ENCODE assay signal across 1 cellular context in the genomic region with DNA sequence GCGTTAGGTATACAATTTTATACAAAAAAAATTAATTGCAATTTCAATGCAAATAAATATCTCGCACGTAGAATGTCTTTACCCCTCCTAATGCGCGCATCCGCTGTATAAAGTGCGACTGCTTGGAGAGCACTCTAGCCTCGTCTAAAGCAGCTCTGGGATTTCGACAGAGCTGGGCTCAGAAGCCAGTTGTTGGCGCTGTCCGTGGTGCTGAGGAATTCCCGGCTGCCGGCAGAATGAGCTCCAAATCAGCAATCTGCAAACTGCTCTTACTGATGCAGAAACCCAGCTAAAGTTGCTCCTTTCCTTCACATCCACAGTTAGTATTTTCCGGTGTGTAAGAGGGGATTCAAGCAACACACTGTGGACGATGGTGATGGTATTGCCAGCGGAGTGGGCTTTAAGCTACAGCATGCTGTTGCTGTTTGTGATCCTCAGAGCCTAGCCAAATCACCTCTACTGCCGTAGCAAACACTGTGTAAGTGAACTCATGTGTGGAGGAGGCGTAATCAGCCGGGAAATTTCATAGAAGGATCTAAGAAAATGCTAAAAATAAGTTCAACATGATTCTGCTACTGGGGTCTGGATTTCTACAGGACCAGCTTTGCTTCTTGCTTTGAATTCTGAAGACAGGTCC.
TF ChIP-seq lines count a peak whose summit lies in the region.

A gene (plus strand): TSS at position 137 of the 637 bp plus-strand sequence. CDS start 3,140 bp downstream, outside the sequence.

TF ChIP-seq in HepG2, 621 proteins besides CTCF, POLR2A, EP300 and RAD21 (continued from another document and continues in another):
- TF ChIP-seq, protein P1, sequence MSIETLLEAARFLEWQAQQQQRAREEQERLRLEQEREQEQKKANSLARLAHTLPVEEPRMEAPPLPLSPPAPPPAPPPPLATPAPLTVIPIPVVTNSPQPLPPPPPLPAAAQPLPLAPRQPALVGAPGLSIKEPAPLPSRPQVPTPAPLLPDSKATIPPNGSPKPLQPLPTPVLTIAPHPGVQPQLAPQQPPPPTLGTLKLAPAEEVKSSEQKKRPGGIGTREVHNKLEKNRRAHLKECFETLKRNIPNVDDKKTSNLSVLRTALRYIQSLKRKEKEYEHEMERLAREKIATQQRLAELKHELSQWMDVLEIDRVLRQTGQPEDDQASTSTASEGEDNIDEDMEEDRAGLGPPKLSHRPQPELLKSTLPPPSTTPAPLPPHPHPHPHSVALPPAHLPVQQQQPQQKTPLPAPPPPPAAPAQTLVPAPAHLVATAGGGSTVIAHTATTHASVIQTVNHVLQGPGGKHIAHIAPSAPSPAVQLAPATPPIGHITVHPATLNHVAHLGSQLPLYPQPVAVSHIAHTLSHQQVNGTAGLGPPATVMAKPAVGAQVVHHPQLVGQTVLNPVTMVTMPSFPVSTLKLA (IDR thresholded peaks at IDR 0.05): no peak
- TF ChIP-seq PRMT3 (CRISPR knock-in tag; IDR thresholded peaks at IDR 0.05; ENCODE audit: borderline replicate concordance, low read depth): peak; percentile 91; the same call in 1 of the 2 replicates
- no peak for TF ChIP-seq MAFG (CRISPR knock-in tag; IDR thresholded peaks at IDR 0.05)
- peak; percentile 96 for TF ChIP-seq SATB2 (CRISPR knock-in tag; IDR thresholded peaks at IDR 0.05)
- TF ChIP-seq ZNF136 (CRISPR knock-in tag; IDR thresholded peaks at IDR 0.05; ENCODE audit: low read depth): 0 out of 2 replicates have a peak, but pooled peaks have one; percentile 62
- TF ChIP-seq, protein P2, sequence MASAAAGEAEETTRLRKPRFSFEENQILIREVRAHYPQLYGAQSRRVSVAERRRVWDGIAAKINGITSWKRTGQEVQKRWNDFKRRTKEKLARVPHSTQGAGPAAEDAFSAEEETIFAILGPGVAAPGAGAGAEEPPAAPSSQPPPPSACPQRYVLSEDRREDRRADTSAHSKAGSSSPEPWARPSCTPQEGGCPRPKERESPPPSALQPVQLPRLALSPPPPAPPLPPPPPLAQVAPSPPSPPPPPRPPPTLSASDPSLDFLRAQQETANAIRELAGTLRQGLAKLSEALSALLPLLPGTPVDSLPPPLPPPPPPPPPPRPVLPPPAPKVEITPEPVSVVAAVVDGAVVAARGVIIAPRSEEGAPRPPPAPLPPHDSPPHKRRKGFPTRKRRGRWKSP (CRISPR knock-in tag; IDR thresholded peaks at IDR 0.05): peak; percentile 86
- TF ChIP-seq HOXD1 (CRISPR knock-in tag; IDR thresholded peaks at IDR 0.05): 0 out of 2 replicates have a peak, but pooled peaks have one; percentile 68
- no peak; a peak in 1 of 4 replicates for TF ChIP-seq NR2F1 (CRISPR knock-in tag; IDR thresholded peaks at IDR 0.05)
- 0 out of 2 replicates have a peak, but pooled peaks have one; percentile 40 for TF ChIP-seq ZNF329 (CRISPR knock-in tag; IDR thresholded peaks at IDR 0.05; ENCODE audit: low read depth)
- no peak for TF ChIP-seq ZNF577 (CRISPR knock-in tag; IDR thresholded peaks at IDR 0.05; ENCODE audit: borderline replicate concordance, low read depth)
- no peak for TF ChIP-seq MAFF (IDR thresholded peaks at IDR 0.05; ENCODE audit: low read depth, low read length)
- TF ChIP-seq PTBP1 (IDR thresholded peaks at IDR 0.05; ENCODE audit: low read depth, low read length, poor library complexity, severe bottlenecking): no peak
- peak; percentile 79; the same call in 1 of the 2 replicates for TF ChIP-seq ZNF451 (CRISPR knock-in tag; IDR thresholded peaks at IDR 0.05)
- TF ChIP-seq ZSCAN25 (CRISPR knock-in tag; IDR thresholded peaks at IDR 0.05): no peak; the same call in 1 of the 2 replicates
- TF ChIP-seq SUZ12 (IDR thresholded peaks at IDR 0.05; ENCODE audit: low read depth, low read length): no peak
- TF ChIP-seq ZNF629 (CRISPR knock-in tag; conservative IDR thresholded peaks at IDR 0.05): no peak
- TF ChIP-seq, protein P3, sequence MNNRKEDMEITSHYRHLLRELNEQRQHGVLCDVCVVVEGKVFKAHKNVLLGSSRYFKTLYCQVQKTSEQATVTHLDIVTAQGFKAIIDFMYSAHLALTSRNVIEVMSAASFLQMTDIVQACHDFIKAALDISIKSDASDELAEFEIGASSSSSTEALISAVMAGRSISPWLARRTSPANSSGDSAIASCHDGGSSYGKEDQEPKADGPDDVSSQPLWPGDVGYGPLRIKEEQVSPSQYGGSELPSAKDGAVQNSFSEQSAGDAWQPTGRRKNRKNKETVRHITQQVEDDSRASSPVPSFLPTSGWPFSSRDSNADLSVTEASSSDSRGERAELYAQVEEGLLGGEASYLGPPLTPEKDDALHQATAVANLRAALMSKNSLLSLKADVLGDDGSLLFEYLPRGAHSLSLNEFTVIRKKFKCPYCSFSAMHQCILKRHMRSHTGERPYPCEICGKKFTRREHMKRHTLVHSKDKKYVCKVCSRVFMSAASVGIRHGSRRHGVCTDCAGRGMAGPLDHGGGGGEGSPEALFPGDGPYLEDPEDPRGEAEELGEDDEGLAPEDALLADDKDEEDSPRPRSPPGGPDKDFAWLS (CRISPR knock-in tag; IDR thresholded peaks at IDR 0.05; ENCODE audit: borderline replicate concordance): no peak
- peak; percentile 76 for TF ChIP-seq ZNF263 (CRISPR knock-in tag; IDR thresholded peaks at IDR 0.05)
- TF ChIP-seq ZNF557 (CRISPR knock-in tag; IDR thresholded peaks at IDR 0.05): peak; percentile 83; the same call in 1 of the 2 replicates
- TF ChIP-seq DMAP1 (CRISPR knock-in tag; IDR thresholded peaks at IDR 0.05): no peak
- no peak for TF ChIP-seq GZF1 (CRISPR knock-in tag; IDR thresholded peaks at IDR 0.05)
- no peak for TF ChIP-seq ZNF660 (CRISPR knock-in tag; IDR thresholded peaks at IDR 0.05; ENCODE audit: borderline replicate concordance, low read depth)
- TF ChIP-seq ISX (CRISPR knock-in tag; conservative IDR thresholded peaks at IDR 0.05): peak; percentile 86; the same call in 1 of the 2 replicates
- TF ChIP-seq CBX5 (CRISPR knock-in tag; IDR thresholded peaks at IDR 0.05; ENCODE audit: borderline replicate concordance): no peak
- TF ChIP-seq ZNF564 (CRISPR knock-in tag; IDR thresholded peaks at IDR 0.05): peak; percentile 65; the same call in 1 of the 2 replicates
- peak; percentile 63 for TF ChIP-seq GATAD1 (CRISPR knock-in tag; IDR thresholded peaks at IDR 0.05)
- TF ChIP-seq HNRNPH1 (optimal IDR thresholded peaks at IDR 0.05; ENCODE audit: low read depth, low read length): no peak
- no peak for TF ChIP-seq LCORL (IDR thresholded peaks at IDR 0.05)
- TF ChIP-seq LCORL (CRISPR knock-in tag; IDR thresholded peaks at IDR 0.05): no peak
- TF ChIP-seq ATRX (CRISPR knock-in tag; IDR thresholded peaks at IDR 0.05; ENCODE audit: borderline replicate concordance): no peak
- no peak for TF ChIP-seq ZMYM2 (CRISPR knock-in tag; IDR thresholded peaks at IDR 0.05)
- TF ChIP-seq HMG20B (CRISPR knock-in tag; conservative IDR thresholded peaks at IDR 0.05): peak; percentile 79
- TF ChIP-seq ARNTL (CRISPR knock-in tag; IDR thresholded peaks at IDR 0.05): no peak
- TF ChIP-seq ZNF160 (CRISPR knock-in tag; IDR thresholded peaks at IDR 0.05): peak; percentile 89
- no peak; the same call in 1 of the 2 replicates for TF ChIP-seq ETV5 (CRISPR knock-in tag; IDR thresholded peaks at IDR 0.05; ENCODE audit: borderline replicate concordance)
- TF ChIP-seq RBAK (CRISPR knock-in tag; IDR thresholded peaks at IDR 0.05): no peak
- TF ChIP-seq, protein P4, sequence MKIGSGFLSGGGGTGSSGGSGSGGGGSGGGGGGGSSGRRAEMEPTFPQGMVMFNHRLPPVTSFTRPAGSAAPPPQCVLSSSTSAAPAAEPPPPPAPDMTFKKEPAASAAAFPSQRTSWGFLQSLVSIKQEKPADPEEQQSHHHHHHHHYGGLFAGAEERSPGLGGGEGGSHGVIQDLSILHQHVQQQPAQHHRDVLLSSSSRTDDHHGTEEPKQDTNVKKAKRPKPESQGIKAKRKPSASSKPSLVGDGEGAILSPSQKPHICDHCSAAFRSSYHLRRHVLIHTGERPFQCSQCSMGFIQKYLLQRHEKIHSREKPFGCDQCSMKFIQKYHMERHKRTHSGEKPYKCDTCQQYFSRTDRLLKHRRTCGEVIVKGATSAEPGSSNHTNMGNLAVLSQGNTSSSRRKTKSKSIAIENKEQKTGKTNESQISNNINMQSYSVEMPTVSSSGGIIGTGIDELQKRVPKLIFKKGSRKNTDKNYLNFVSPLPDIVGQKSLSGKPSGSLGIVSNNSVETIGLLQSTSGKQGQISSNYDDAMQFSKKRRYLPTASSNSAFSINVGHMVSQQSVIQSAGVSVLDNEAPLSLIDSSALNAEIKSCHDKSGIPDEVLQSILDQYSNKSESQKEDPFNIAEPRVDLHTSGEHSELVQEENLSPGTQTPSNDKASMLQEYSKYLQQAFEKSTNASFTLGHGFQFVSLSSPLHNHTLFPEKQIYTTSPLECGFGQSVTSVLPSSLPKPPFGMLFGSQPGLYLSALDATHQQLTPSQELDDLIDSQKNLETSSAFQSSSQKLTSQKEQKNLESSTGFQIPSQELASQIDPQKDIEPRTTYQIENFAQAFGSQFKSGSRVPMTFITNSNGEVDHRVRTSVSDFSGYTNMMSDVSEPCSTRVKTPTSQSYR (CRISPR knock-in tag; IDR thresholded peaks at IDR 0.05; ENCODE audit: borderline replicate concordance): peak; percentile 69
- no peak for TF ChIP-seq NR2C2 (CRISPR knock-in tag; IDR thresholded peaks at IDR 0.05; ENCODE audit: borderline replicate concordance)
- TF ChIP-seq ZFAT (CRISPR knock-in tag; conservative IDR thresholded peaks at IDR 0.05): 0 out of 2 replicates have a peak, but pooled peaks have one; percentile 64
- no peak for TF ChIP-seq ZNF674 (CRISPR knock-in tag; IDR thresholded peaks at IDR 0.05; ENCODE audit: low read depth)
- TF ChIP-seq KLF16 (CRISPR knock-in tag; IDR thresholded peaks at IDR 0.05): peak in 1 of 2 experiments; percentile 98; a peak in 2 of 4 replicates
- TF ChIP-seq HMGA1 (CRISPR knock-in tag; conservative IDR thresholded peaks at IDR 0.05): no peak
- TF ChIP-seq FOXA1 (IDR thresholded peaks at IDR 0.05): no peak
- no peak for TF ChIP-seq FOXA1 (CRISPR knock-in tag; IDR thresholded peaks at IDR 0.05)
- no peak for TF ChIP-seq PCBP2 (optimal IDR thresholded peaks at IDR 0.05; ENCODE audit: low read depth, low read length, poor library complexity, severe bottlenecking)
- TF ChIP-seq ZEB1 (IDR thresholded peaks at IDR 0.05; ENCODE audit: insufficient replicate concordance, low read depth): no peak
- TF ChIP-seq ZFP62 (CRISPR knock-in tag; IDR thresholded peaks at IDR 0.05): no peak
- peak; percentile 98 for TF ChIP-seq ZSCAN9 (CRISPR knock-in tag; IDR thresholded peaks at IDR 0.05; ENCODE audit: borderline replicate concordance)
- peak; percentile 72; the same call in 1 of the 2 replicates for TF ChIP-seq ZFP90 (CRISPR knock-in tag; IDR thresholded peaks at IDR 0.05; ENCODE audit: borderline replicate concordance)
- TF ChIP-seq, protein P5, sequence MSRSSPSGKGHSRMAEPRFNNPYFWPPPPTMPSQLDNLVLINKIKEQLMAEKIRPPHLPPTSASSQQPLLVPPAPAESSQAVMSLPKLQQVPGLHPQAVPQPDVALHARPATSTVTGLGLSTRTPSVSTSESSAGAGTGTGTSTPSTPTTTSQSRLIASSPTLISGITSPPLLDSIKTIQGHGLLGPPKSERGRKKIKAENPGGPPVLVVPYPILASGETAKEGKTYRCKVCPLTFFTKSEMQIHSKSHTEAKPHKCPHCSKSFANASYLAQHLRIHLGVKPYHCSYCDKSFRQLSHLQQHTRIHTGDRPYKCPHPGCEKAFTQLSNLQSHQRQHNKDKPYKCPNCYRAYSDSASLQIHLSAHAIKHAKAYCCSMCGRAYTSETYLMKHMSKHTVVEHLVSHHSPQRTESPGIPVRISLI (CRISPR knock-in tag; IDR thresholded peaks at IDR 0.05; ENCODE audit: borderline replicate concordance): no peak
- TF ChIP-seq MYNN (CRISPR knock-in tag; IDR thresholded peaks at IDR 0.05; ENCODE audit: low read depth): peak; percentile 95; the same call in 1 of the 2 replicates
- 0 out of 2 replicates have a peak, but pooled peaks have one; percentile 98 for TF ChIP-seq AHR (CRISPR knock-in tag; IDR thresholded peaks at IDR 0.05)
- peak; percentile 74; the same call in 1 of the 2 replicates for TF ChIP-seq SIX4 (CRISPR knock-in tag; IDR thresholded peaks at IDR 0.05)
- TF ChIP-seq FOSL1 (CRISPR knock-in tag; IDR thresholded peaks at IDR 0.05; ENCODE audit: borderline replicate concordance): no peak
- TF ChIP-seq ZBTB8A (CRISPR knock-in tag; IDR thresholded peaks at IDR 0.05; ENCODE audit: borderline replicate concordance, low read depth): no peak
- peak; percentile 92 for TF ChIP-seq ZNF891 (CRISPR knock-in tag; IDR thresholded peaks at IDR 0.05)
- TF ChIP-seq, protein P6, sequence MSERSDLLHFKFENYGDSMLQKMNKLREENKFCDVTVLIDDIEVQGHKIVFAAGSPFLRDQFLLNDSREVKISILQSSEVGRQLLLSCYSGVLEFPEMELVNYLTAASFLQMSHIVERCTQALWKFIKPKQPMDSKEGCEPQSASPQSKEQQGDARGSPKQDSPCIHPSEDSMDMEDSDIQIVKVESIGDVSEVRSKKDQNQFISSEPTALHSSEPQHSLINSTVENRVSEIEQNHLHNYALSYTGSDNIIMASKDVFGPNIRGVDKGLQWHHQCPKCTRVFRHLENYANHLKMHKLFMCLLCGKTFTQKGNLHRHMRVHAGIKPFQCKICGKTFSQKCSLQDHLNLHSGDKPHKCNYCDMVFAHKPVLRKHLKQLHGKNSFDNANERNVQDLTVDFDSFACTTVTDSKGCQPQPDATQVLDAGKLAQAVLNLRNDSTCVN (CRISPR knock-in tag; IDR thresholded peaks at IDR 0.05; ENCODE audit: borderline replicate concordance): no peak; the same call in none of the 2 replicates
- TF ChIP-seq, protein P7, sequence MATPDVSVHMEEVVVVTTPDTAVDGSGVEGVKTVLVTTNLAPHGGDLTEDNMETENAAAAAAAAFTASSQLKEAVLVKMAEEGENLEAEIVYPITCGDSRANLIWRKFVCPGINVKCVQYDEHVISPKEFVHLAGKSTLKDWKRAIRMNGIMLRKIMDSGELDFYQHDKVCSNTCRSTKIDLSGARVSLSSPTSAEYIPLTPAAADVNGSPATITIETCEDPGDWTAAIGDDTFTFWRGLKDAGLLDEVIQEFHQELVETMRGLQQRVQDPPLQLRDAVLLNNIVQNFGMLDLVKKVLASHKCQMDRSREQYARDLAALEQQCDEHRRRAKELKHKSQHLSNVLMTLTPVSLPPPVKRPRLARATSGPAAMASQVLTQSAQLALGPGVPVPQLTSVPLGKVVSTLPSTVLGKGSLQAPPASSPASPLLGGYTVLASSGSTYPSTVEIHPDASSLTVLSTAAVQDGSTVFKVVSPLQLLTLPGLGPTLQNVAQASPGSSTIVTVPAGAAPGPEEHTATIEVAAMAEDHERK (CRISPR knock-in tag; IDR thresholded peaks at IDR 0.05; ENCODE audit: low read depth): no peak
- TF ChIP-seq RFX1 (IDR thresholded peaks at IDR 0.05): no peak
- TF ChIP-seq ZNF382 (CRISPR knock-in tag; IDR thresholded peaks at IDR 0.05; ENCODE audit: borderline replicate concordance): no peak
- 0 out of 2 replicates have a peak, but pooled peaks have one; percentile 50 for TF ChIP-seq ZBTB7B (CRISPR knock-in tag; IDR thresholded peaks at IDR 0.05)
- TF ChIP-seq ZNF570 (CRISPR knock-in tag; IDR thresholded peaks at IDR 0.05; ENCODE audit: borderline replicate concordance): no peak
- TF ChIP-seq ZFP36L1 (CRISPR knock-in tag; IDR thresholded peaks at IDR 0.05): 0 out of 2 replicates have a peak, but pooled peaks have one; percentile 71
- no peak for TF ChIP-seq ZBTB7A (CRISPR knock-in tag; IDR thresholded peaks at IDR 0.05)
- TF ChIP-seq, protein P8, sequence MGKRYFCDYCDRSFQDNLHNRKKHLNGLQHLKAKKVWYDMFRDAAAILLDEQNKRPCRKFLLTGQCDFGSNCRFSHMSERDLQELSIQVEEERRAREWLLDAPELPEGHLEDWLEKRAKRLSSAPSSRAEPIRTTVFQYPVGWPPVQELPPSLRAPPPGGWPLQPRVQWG (CRISPR knock-in tag; IDR thresholded peaks at IDR 0.05; ENCODE audit: borderline replicate concordance, low read depth): no peak
